In the genomic region with DNA sequence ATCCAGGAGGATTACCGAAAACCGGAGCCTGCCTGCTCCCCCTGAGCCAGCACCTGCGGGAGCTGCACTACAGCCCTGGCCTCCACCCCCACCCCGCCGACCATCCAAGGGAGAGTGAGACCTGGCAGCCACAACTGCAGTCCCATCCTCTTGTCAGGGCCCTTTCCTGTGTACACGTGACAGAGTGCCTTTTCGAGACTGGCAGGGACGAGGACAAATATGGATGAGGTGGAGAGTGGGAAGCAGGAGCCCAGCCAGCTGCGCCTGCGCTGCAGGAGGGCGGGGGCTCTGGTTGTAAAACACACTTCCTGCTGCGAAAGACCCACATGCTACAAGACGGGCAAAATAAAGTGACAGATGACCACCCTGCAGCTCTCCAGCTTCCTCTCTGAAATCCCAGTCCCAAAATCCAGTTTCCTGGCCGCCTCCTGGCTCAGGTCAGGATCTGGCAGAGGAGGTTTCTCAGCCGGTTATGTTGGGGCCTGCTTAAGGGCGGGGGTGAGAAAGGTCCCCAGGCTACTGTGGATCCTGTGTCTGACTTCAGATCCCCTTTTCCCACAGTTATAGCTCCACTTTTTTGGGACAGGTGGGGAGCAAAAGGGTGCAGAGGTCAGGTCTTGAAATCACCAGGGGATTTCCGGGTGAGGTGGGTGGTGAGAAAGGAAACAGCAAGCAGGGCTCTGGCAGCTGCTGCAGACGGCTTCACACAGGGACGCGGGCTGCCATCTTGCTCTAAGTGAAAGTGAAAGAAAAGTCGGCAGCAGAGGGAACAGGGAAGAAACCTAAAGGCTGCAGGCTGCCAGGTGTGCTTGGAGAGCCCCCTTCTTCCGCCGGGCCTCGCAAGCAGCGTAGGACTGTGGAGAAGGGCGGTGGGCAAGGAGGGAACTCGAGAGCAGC, we compare ENCODE assay signal across 1 cellular context.
A peak's percentile ranks its signal among the peaks of the same experiment; 100 is the strongest.
TF ChIP-seq lines count a peak whose summit lies in the region.

A gene with protein sequence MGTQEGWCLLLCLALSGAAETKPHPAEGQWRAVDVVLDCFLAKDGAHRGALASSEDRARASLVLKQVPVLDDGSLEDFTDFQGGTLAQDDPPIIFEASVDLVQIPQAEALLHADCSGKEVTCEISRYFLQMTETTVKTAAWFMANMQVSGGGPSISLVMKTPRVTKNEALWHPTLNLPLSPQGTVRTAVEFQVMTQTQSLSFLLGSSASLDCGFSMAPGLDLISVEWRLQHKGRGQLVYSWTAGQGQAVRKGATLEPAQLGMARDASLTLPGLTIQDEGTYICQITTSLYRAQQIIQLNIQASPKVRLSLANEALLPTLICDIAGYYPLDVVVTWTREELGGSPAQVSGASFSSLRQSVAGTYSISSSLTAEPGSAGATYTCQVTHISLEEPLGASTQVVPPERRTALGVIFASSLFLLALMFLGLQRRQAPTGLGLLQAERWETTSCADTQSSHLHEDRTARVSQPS (plus strand): TSS at position 695 of the 897 bp plus-strand sequence. CDS start 207 bp downstream, outside the sequence.

TF ChIP-seq in HepG2, 621 proteins besides CTCF, POLR2A, EP300 and RAD21 (continued from another document and continues in another):
- peak; percentile 31 for TF ChIP-seq ZNF350 (CRISPR knock-in tag; IDR thresholded peaks at IDR 0.05; ENCODE audit: borderline replicate concordance, low read depth)
- TF ChIP-seq RFX3 (CRISPR knock-in tag; IDR thresholded peaks at IDR 0.05): no peak
- peak; percentile 68; the same call in 1 of the 2 replicates for TF ChIP-seq ZNF547 (CRISPR knock-in tag; IDR thresholded peaks at IDR 0.05)
- TF ChIP-seq ZNF543 (CRISPR knock-in tag; IDR thresholded peaks at IDR 0.05): no peak
- peak; percentile 52 for TF ChIP-seq SP2 (CRISPR knock-in tag; IDR thresholded peaks at IDR 0.05)
- TF ChIP-seq ZBTB42 (CRISPR knock-in tag; IDR thresholded peaks at IDR 0.05): no peak
- no peak for TF ChIP-seq HMG20A (CRISPR knock-in tag; IDR thresholded peaks at IDR 0.05; ENCODE audit: borderline replicate concordance)
- peak; percentile 61 for TF ChIP-seq U2AF1 (optimal IDR thresholded peaks at IDR 0.05; ENCODE audit: low read depth, low read length)
- TF ChIP-seq, protein P1, sequence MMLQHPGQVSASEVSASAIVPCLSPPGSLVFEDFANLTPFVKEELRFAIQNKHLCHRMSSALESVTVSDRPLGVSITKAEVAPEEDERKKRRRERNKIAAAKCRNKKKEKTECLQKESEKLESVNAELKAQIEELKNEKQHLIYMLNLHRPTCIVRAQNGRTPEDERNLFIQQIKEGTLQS (CRISPR knock-in tag; IDR thresholded peaks at IDR 0.05): no peak
- TF ChIP-seq ZNF605 (CRISPR knock-in tag; IDR thresholded peaks at IDR 0.05): peak; percentile 80
- TF ChIP-seq NR2C2 (CRISPR knock-in tag; IDR thresholded peaks at IDR 0.05; ENCODE audit: borderline replicate concordance): peak; percentile 50; the same call in 1 of the 2 replicates
- TF ChIP-seq ZFP1 (CRISPR knock-in tag; IDR thresholded peaks at IDR 0.05): 0 out of 2 replicates have a peak, but pooled peaks have one; percentile 28
- no peak for TF ChIP-seq ZNF160 (CRISPR knock-in tag; IDR thresholded peaks at IDR 0.05)
- TF ChIP-seq, protein P2, sequence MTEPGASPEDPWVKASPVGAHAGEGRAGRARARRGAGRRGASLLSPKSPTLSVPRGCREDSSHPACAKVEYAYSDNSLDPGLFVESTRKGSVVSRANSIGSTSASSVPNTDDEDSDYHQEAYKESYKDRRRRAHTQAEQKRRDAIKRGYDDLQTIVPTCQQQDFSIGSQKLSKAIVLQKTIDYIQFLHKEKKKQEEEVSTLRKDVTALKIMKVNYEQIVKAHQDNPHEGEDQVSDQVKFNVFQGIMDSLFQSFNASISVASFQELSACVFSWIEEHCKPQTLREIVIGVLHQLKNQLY (CRISPR knock-in tag; IDR thresholded peaks at IDR 0.05): peak; percentile 80; the same call in 1 of the 2 replicates
- no peak for TF ChIP-seq ZBTB1 (CRISPR knock-in tag; IDR thresholded peaks at IDR 0.05; ENCODE audit: borderline replicate concordance)
- TF ChIP-seq, protein P3, sequence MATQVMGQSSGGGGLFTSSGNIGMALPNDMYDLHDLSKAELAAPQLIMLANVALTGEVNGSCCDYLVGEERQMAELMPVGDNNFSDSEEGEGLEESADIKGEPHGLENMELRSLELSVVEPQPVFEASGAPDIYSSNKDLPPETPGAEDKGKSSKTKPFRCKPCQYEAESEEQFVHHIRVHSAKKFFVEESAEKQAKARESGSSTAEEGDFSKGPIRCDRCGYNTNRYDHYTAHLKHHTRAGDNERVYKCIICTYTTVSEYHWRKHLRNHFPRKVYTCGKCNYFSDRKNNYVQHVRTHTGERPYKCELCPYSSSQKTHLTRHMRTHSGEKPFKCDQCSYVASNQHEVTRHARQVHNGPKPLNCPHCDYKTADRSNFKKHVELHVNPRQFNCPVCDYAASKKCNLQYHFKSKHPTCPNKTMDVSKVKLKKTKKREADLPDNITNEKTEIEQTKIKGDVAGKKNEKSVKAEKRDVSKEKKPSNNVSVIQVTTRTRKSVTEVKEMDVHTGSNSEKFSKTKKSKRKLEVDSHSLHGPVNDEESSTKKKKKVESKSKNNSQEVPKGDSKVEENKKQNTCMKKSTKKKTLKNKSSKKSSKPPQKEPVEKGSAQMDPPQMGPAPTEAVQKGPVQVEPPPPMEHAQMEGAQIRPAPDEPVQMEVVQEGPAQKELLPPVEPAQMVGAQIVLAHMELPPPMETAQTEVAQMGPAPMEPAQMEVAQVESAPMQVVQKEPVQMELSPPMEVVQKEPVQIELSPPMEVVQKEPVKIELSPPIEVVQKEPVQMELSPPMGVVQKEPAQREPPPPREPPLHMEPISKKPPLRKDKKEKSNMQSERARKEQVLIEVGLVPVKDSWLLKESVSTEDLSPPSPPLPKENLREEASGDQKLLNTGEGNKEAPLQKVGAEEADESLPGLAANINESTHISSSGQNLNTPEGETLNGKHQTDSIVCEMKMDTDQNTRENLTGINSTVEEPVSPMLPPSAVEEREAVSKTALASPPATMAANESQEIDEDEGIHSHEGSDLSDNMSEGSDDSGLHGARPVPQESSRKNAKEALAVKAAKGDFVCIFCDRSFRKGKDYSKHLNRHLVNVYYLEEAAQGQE (IDR thresholded peaks at IDR 0.05; ENCODE audit: borderline replicate concordance in 1 of 2, low read depth in 1 of 2, low read length in 2 of 2): no peak
- peak; percentile 31; the same call in 1 of the 2 replicates for TF ChIP-seq TBX2 (CRISPR knock-in tag; IDR thresholded peaks at IDR 0.05; ENCODE audit: borderline replicate concordance)
- TF ChIP-seq ZNF83 (CRISPR knock-in tag; IDR thresholded peaks at IDR 0.05; ENCODE audit: borderline replicate concordance): no peak
- peak; percentile 23; the same call in 1 of the 2 replicates for TF ChIP-seq TAF1 (CRISPR knock-in tag; IDR thresholded peaks at IDR 0.05)
- no peak for TF ChIP-seq STAG1 (CRISPR knock-in tag; IDR thresholded peaks at IDR 0.05)
- TF ChIP-seq ZNF550 (CRISPR knock-in tag; IDR thresholded peaks at IDR 0.05; ENCODE audit: borderline replicate concordance): no peak
- peak; percentile 23; the same call in 1 of the 2 replicates for TF ChIP-seq SIX1 (CRISPR knock-in tag; IDR thresholded peaks at IDR 0.05; ENCODE audit: borderline replicate concordance)
- TF ChIP-seq, protein P4, sequence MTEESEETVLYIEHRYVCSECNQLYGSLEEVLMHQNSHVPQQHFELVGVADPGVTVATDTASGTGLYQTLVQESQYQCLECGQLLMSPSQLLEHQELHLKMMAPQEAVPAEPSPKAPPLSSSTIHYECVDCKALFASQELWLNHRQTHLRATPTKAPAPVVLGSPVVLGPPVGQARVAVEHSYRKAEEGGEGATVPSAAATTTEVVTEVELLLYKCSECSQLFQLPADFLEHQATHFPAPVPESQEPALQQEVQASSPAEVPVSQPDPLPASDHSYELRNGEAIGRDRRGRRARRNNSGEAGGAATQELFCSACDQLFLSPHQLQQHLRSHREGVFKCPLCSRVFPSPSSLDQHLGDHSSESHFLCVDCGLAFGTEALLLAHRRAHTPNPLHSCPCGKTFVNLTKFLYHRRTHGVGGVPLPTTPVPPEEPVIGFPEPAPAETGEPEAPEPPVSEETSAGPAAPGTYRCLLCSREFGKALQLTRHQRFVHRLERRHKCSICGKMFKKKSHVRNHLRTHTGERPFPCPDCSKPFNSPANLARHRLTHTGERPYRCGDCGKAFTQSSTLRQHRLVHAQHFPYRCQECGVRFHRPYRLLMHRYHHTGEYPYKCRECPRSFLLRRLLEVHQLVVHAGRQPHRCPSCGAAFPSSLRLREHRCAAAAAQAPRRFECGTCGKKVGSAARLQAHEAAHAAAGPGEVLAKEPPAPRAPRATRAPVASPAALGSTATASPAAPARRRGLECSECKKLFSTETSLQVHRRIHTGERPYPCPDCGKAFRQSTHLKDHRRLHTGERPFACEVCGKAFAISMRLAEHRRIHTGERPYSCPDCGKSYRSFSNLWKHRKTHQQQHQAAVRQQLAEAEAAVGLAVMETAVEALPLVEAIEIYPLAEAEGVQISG (CRISPR knock-in tag; IDR thresholded peaks at IDR 0.05): peak; percentile 52
- 0 out of 2 replicates have a peak, but pooled peaks have one; percentile 14 for TF ChIP-seq ZNF264 (CRISPR knock-in tag; IDR thresholded peaks at IDR 0.05)
- TF ChIP-seq ZNF256 (CRISPR knock-in tag; conservative IDR thresholded peaks at IDR 0.05): peak; percentile 48; the same call in 1 of the 2 replicates
- no peak; the same call in 1 of the 2 replicates for TF ChIP-seq RARA (CRISPR knock-in tag; IDR thresholded peaks at IDR 0.05)
- TF ChIP-seq, protein P5, sequence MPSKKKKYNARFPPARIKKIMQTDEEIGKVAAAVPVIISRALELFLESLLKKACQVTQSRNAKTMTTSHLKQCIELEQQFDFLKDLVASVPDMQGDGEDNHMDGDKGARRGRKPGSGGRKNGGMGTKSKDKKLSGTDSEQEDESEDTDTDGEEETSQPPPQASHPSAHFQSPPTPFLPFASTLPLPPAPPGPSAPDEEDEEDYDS (CRISPR knock-in tag; IDR thresholded peaks at IDR 0.05): peak; percentile 78
- peak; percentile 28; the same call in 1 of the 2 replicates for TF ChIP-seq GATA4 (IDR thresholded peaks at IDR 0.05; ENCODE audit: borderline replicate concordance, low read depth)
- TF ChIP-seq ZNF44 (CRISPR knock-in tag; IDR thresholded peaks at IDR 0.05): no peak; the same call in 1 of the 2 replicates
- no peak; the same call in 1 of the 2 replicates for TF ChIP-seq FOXA3 (CRISPR knock-in tag; IDR thresholded peaks at IDR 0.05)
- 0 out of 2 replicates have a peak, but pooled peaks have one; percentile 16 for TF ChIP-seq MAF1 (CRISPR knock-in tag; IDR thresholded peaks at IDR 0.05; ENCODE audit: borderline replicate concordance)
- peak; percentile 64 for TF ChIP-seq HDAC1 (CRISPR knock-in tag; IDR thresholded peaks at IDR 0.05)
- no peak for TF ChIP-seq IKZF1 (IDR thresholded peaks at IDR 0.05)
- TF ChIP-seq, protein P6, sequence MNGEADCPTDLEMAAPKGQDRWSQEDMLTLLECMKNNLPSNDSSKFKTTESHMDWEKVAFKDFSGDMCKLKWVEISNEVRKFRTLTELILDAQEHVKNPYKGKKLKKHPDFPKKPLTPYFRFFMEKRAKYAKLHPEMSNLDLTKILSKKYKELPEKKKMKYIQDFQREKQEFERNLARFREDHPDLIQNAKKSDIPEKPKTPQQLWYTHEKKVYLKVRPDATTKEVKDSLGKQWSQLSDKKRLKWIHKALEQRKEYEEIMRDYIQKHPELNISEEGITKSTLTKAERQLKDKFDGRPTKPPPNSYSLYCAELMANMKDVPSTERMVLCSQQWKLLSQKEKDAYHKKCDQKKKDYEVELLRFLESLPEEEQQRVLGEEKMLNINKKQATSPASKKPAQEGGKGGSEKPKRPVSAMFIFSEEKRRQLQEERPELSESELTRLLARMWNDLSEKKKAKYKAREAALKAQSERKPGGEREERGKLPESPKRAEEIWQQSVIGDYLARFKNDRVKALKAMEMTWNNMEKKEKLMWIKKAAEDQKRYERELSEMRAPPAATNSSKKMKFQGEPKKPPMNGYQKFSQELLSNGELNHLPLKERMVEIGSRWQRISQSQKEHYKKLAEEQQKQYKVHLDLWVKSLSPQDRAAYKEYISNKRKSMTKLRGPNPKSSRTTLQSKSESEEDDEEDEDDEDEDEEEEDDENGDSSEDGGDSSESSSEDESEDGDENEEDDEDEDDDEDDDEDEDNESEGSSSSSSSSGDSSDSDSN (CRISPR knock-in tag; IDR thresholded peaks at IDR 0.05): 0 out of 2 replicates have a peak, but pooled peaks have one; percentile 50
- TF ChIP-seq GABPB1 (CRISPR knock-in tag; IDR thresholded peaks at IDR 0.05): peak; percentile 69
- no peak for TF ChIP-seq TRIM24 (CRISPR knock-in tag; IDR thresholded peaks at IDR 0.05)
- TF ChIP-seq SCMH1 (CRISPR knock-in tag; IDR thresholded peaks at IDR 0.05; ENCODE audit: borderline replicate concordance): no peak
- TF ChIP-seq XRCC5 (optimal IDR thresholded peaks at IDR 0.05; ENCODE audit: low read length): peak; percentile 61
- 0 out of 2 replicates have a peak, but pooled peaks have one; percentile 50 for TF ChIP-seq TMF1 (CRISPR knock-in tag; IDR thresholded peaks at IDR 0.05; ENCODE audit: low read depth)
- TF ChIP-seq LCORL (IDR thresholded peaks at IDR 0.05): no peak
- TF ChIP-seq LCORL (CRISPR knock-in tag; IDR thresholded peaks at IDR 0.05): peak; percentile 70; the same call in 1 of the 2 replicates
- peak; percentile 16; the same call in 1 of the 2 replicates for TF ChIP-seq RXRB (CRISPR knock-in tag; IDR thresholded peaks at IDR 0.05; ENCODE audit: borderline replicate concordance)
- TF ChIP-seq, protein P7, sequence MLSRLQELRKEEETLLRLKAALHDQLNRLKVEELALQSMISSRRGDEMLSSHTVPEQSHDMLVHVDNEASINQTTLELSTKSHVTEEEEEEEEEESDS (CRISPR knock-in tag; IDR thresholded peaks at IDR 0.05; ENCODE audit: borderline replicate concordance): no peak
- TF ChIP-seq, protein P8, sequence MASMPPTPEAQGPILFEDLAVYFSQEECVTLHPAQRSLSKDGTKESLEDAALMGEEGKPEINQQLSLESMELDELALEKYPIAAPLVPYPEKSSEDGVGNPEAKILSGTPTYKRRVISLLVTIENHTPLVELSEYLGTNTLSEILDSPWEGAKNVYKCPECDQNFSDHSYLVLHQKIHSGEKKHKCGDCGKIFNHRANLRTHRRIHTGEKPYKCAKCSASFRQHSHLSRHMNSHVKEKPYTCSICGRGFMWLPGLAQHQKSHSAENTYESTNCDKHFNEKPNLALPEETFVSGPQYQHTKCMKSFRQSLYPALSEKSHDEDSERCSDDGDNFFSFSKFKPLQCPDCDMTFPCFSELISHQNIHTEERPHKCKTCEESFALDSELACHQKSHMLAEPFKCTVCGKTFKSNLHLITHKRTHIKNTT (CRISPR knock-in tag; IDR thresholded peaks at IDR 0.05): no peak
- 0 out of 2 replicates have a peak, but pooled peaks have one; percentile 59 for TF ChIP-seq ZNF138 (CRISPR knock-in tag; IDR thresholded peaks at IDR 0.05; ENCODE audit: low read depth)
- TF ChIP-seq ZMAT3 (CRISPR knock-in tag; conservative IDR thresholded peaks at IDR 0.05): no peak
- no peak for TF ChIP-seq PCBP1 (IDR thresholded peaks at IDR 0.05; ENCODE audit: borderline replicate concordance, low read depth, low read length)
- peak; percentile 46; the same call in 1 of the 2 replicates for TF ChIP-seq THAP11 (CRISPR knock-in tag; IDR thresholded peaks at IDR 0.05)
- TF ChIP-seq TOE1 (CRISPR knock-in tag; IDR thresholded peaks at IDR 0.05): no peak
- no peak for TF ChIP-seq HOXD1 (CRISPR knock-in tag; IDR thresholded peaks at IDR 0.05)
- TF ChIP-seq NFYB (CRISPR knock-in tag; IDR thresholded peaks at IDR 0.05): peak; percentile 80
